29 cellular contexts compared by ENCODE assay signal in the genomic region with DNA sequence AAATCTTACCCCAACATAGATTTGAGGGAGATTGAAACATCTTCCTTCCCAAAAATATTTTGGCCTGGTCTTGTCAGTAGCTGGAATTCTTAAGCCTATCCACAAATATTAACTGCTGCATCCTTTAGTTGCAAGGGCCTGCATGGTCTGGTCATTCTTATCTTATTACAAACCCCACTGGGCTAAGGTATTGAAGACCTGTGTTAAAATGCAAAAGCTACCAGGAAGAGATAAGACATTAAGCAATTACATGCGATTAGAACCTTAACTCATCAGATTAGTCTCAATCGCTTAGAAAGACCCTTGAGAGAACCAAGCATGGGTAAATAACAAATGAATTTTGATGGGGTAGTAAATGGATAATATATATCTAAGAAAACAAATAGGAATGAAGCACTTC.
"Had no signal": no experiment of that assay in that cellular context is flagged by ENCODE, and none has a peak within 500 bp of the region (broad histone marks: within the 10 kb centered on the region; RNA-seq: fewer than 3 reads in every experiment).

No MANE protein-coding gene starts in this region.

- H3K9me3 ChIP-seq: ascending aorta had no signal

- H3K27me3 ChIP-seq: ascending aorta, cardiac muscle cell had no signal

- H3K27ac ChIP-seq: ascending aorta, cardiac muscle cell, WERI-Rb-1 had no signal

- H3K36me3 ChIP-seq: ascending aorta, cardiac muscle cell, WERI-Rb-1 had no signal

- H3K4me3 ChIP-seq: ascending aorta, cardiac muscle cell had no signal

- H3K4me1 ChIP-seq: ascending aorta had no signal

- DNase-seq: activated CD4-positive, alpha-beta memory T cell treated with anti-CD3 and anti-CD28 coated beads, Interleukin-2, amount 10 ng/mL, durations not matched to agents 7 days and 5 days; activated CD4-positive, alpha-beta T cell treated with anti-CD3 and anti-CD28 coated beads for 1 hour; activated CD4-positive, alpha-beta T cell treated with anti-CD3 and anti-CD28 coated beads for 36 hours; activated CD4-positive, alpha-beta T cell treated with anti-CD3 and anti-CD28 coated beads for 48 hours; activated CD4-positive, alpha-beta T cell treated with anti-CD3 and anti-CD28 coated beads, Interleukin-2, amount 10 ng/mL, durations not matched to agents 7 days and 5 days; activated CD4-positive, alpha-beta T cell treated with anti-CD3 and anti-CD28 coated beads, Interleukin-2, amount 50 U/mL, for 48 hours; activated CD4-positive, CD25-positive, alpha-beta regulatory T cell; activated CD8-positive, alpha-beta memory T cell treated with anti-CD3 and anti-CD28 coated beads for 24 hours; activated CD8-positive, alpha-beta memory T cell treated with anti-CD3 and anti-CD28 coated beads, Interleukin-2, amount 10 ng/mL, durations not matched to agents 7 days and 5 days; activated CD8-positive, alpha-beta memory T cell treated with anti-CD3 and anti-CD28 coated beads, Interleukin-2, amount 50 U/mL, for 48 hours; activated CD8-positive, alpha-beta T cell treated with anti-CD3 and anti-CD28 coated beads, Interleukin-2, amount 10 ng/mL, durations not matched to agents 7 days and 5 days; activated effector memory CD4-positive, alpha-beta T cell treated with Interleukin-2 at 50 U/mL for 16 hours; activated gamma-delta T cell; activated naive CD4-positive, alpha-beta T cell treated with anti-CD3 and anti-CD28 coated beads, Interleukin-2, amount 10 ng/mL, durations not matched to agents 7 days and 5 days; activated naive CD4-positive, alpha-beta T cell treated with Interleukin-2 at 50 U/mL for 16 hours; activated naive CD8-positive, alpha-beta T cell treated with anti-CD3 and anti-CD28 coated beads, Interleukin-2, amount 10 ng/mL, durations not matched to agents 7 days and 5 days; activated naive CD8-positive, alpha-beta T cell treated with anti-CD3 and anti-CD28 coated beads, Interleukin-2, amount 50 U/mL, for 24 hours; activated T-cell treated with anti-CD3 and anti-CD28 coated beads, Interleukin-2, amount 50 U/mL, for 24 hours; activated T-cell treated with anti-CD3 and anti-CD28 coated beads, Interleukin-2, amount 50 U/mL, for 48 hours; amygdala; anterior cingulate cortex; caudate nucleus; cerebellar nuclear complex; T-helper 1 cell; T-helper 2 cell; T-helper 9 cell; WERI-Rb-1 had no signal
